Comparison of ENCODE assay signal across 8 cellular contexts in the genomic region with DNA sequence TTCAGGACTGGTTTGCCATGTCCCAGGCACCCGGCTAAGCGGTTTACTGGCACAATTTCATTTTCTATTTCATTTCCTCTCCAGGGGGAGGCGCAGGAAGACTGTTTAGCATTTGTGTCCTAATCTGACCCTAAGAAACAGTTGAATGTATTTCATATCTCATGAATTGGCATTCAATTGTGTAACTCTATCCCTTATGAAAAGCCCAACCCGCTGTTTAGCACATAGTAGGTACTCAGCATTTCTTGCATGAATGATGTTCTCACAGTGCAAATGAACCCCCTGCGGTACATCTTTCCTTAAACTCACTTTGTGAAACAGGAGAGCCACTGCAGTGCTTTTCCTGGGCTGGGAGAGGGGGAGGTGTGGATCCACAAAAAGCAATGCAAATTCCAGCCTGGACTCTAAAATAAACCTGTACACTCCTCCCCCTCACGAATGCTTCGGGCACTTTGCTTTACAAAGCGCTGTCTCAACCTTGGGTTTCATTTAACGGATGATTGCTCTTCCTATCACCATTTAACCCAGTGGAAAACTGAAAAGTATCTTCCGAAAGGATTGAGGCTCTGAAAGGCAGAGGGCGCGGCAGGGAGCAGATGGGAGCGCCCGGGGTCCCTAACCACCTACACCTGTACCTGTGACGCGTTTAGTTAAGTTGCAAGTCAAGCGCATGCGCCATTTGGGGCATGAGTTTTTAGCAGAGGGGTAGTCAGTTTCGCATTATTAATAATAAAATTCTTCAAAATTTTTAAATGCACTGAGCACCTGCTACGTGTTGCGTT.
DNase-seq lines count a peak whose midpoint lies in the region; ATAC-seq and TF ChIP-seq lines count a peak whose summit lies in the region.

No MANE protein-coding gene starts in this region.

- DNase-seq in GM03348 (ENCODE audit: low spot score) (peak; percentile 73), NCI-H1092 (lab: John Stamatoyannopoulos, UW) (peak; percentile 56), SIG-M5 treated with dmso at 0.1 percent for 504 hours (lab: John Stamatoyannopoulos, UW; ENCODE audit: unreplicated experiment) (peak; percentile 92), astrocyte of the cerebellum (ENCODE audit: low read depth) (no peak), hepatic stellate cell (ENCODE audit: low spot score) (peak; percentile 78)

- ATAC-seq in HG03460 (IDR thresholded peaks at IDR 0.05; ENCODE audit: unreplicated experiment): no peak
- ATAC-seq in HG03095 (IDR thresholded peaks at IDR 0.05; ENCODE audit: unreplicated experiment): no peak

- TF ChIP-seq CTCF in astrocyte of the cerebellum (IDR thresholded peaks at IDR 0.05; ENCODE audit: low read depth, low read length, missing control alignments): peak; percentile 60

- in situ Hi-C loops in astrocyte of the cerebellum (cut with HindIII; ENCODE audit: low sequenced_read_pairs): loop anchor here (25.0 kb wide), 1 partner anchor 226 kb away; no protein-coding TSS in a partner anchor

- H3K4me1 ChIP-seq in rectal smooth muscle tissue (ENCODE audit: control insufficient read depth, insufficient read depth, low read length): peaks cover 23% of the 10 kb centered on the region

- no peak overlapping the region for H3K9ac ChIP-seq in rectal smooth muscle tissue (ENCODE audit: low read length)

- H3K4me3 ChIP-seq in astrocyte of the cerebellum (ENCODE audit: low read depth, low read length) (peak overlapping the region; percentile 92), rectal smooth muscle tissue (ENCODE audit: low read length) (peak overlapping the region; percentile 80)

- H3K36me3 ChIP-seq in rectal smooth muscle tissue (ENCODE audit: control insufficient read depth, insufficient read depth, low read length): peaks cover 28% of the 10 kb centered on the region

- H3K27me3 ChIP-seq in rectal smooth muscle tissue (ENCODE audit: control insufficient read depth, insufficient read depth, low read length): no peaks in the 10 kb centered on the region

- H3K27ac ChIP-seq in rectal smooth muscle tissue (ENCODE audit: low read depth, low read length): peak overlapping the region; percentile 76
